Comparison of ENCODE assay signal across 11 cellular contexts in genomic region chr15:97473615-97474014, GRCh38.
"Had no signal": no experiment of that assay in that cellular context is flagged by ENCODE, and none has a peak within 500 bp of the region (broad histone marks: within the 10 kb centered on the region; RNA-seq: fewer than 3 reads in every experiment).

No MANE protein-coding gene starts in this region.

- H3K4me2 ChIP-seq: GM23338 had no signal

- H3K4me3 ChIP-seq: GM23248, GM23338, HAP-1 had no signal

- H3K27ac ChIP-seq: GM23248 had no signal

- FAIRE-seq: H1, H54 had no signal

- H3K4me1 ChIP-seq: HAP-1 had no signal

- H3K9ac ChIP-seq: GM23248 had no signal

- H2AFZ ChIP-seq: GM23248, GM23338 had no signal

- H3K9me3 ChIP-seq: HAP-1 had no signal

- ATAC-seq: GM23338, HCT116 had no signal

- H3K36me3 ChIP-seq: HAP-1 had no signal

- DNase-seq: GM23248, GOT3, H7, H9, HCEC 1CT, HFFc6 had no signal
